9 cellular contexts compared by ENCODE assay signal in genomic region chr13:21060063-21060826, GRCh38. TPM values are rescaled to one million over a fixed set of nuclear protein-coding genes. Genes with fewer than 3 reads are reported as not detected.
DNase-seq lines count a peak whose midpoint lies in the region; ATAC-seq, FAIRE-seq and TF ChIP-seq lines count a peak whose summit lies in the region.
"Had no signal": no experiment of that assay in that cellular context is flagged by ENCODE, and none has a peak within 500 bp of the region (broad histone marks: within the 10 kb centered on the region; RNA-seq: fewer than 3 reads in every experiment).

No MANE protein-coding gene starts in this region.

- POLR2A ChIA-PET in activated CD8-positive, alpha-beta T cell treated with anti-CD3 and anti-CD28 coated beads, Interleukin-2, amount 10 ng/mL, durations not matched to agents 7 days and 5 days (lab: Charles Lee) = no interaction called here

- H3K9me3 ChIP-seq in pancreas = no peaks in the 10 kb centered on the region

- CTCF ChIA-PET in activated CD8-positive, alpha-beta T cell treated with anti-CD3 and anti-CD28 coated beads, Interleukin-2, amount 10 ng/mL, durations not matched to agents 7 days and 5 days (lab: Charles Lee) = interaction anchor here (0.6 kb wide), 1 partner anchor 356 kb away, joined by 3 read pairs; no protein-coding TSS in a partner anchor

- peaks cover 49% of the 10 kb centered on the region for H3K27me3 Mint-ChIP-seq in activated CD8-positive, alpha-beta T cell treated with anti-CD3 and anti-CD28 coated beads, Interleukin-2, amount 10 ng/mL, durations not matched to agents 7 days and 5 days (ENCODE audit: low read depth)

- intact Hi-C loops in pancreas (cut with DNase I) = no loop called here

- no peak for FAIRE-seq in pancreas (lab: Jason Lieb, UNC)
- FAIRE-seq: G401.6 had no signal

- no peaks in the 10 kb centered on the region for H3K36me3 Mint-ChIP-seq in activated CD8-positive, alpha-beta T cell treated with anti-CD3 and anti-CD28 coated beads, Interleukin-2, amount 10 ng/mL, durations not matched to agents 7 days and 5 days (ENCODE audit: low read depth)

- no peak for TF ChIP-seq CTCF in pancreas (IDR thresholded peaks at IDR 0.05)

- H3K4me3 ChIP-seq in pancreas = peak overlapping the region; percentile 84 to 96 (median 91)

- peaks cover 0 to 7% (median 3%) of the 10 kb centered on the region in 3 donors for H3K4me1 ChIP-seq in pancreas

- no peaks in the 10 kb centered on the region for H3K9me3 Mint-ChIP-seq in activated CD8-positive, alpha-beta T cell treated with anti-CD3 and anti-CD28 coated beads, Interleukin-2, amount 10 ng/mL, durations not matched to agents 7 days and 5 days (ENCODE audit: insufficient read depth)

- H3K27ac ChIP-seq in pancreas = peak overlapping the region; percentile 90 to 98 (median 98)

- peaks cover 7% of the 10 kb centered on the region for H3K4me1 Mint-ChIP-seq in activated CD8-positive, alpha-beta T cell treated with anti-CD3 and anti-CD28 coated beads, Interleukin-2, amount 10 ng/mL, durations not matched to agents 7 days and 5 days (ENCODE audit: low read depth)

- no peak overlapping the region for H3K27ac Mint-ChIP-seq in activated CD8-positive, alpha-beta T cell treated with anti-CD3 and anti-CD28 coated beads, Interleukin-2, amount 10 ng/mL, durations not matched to agents 7 days and 5 days

- H3K36me3 ChIP-seq in pancreas = no peaks in the 10 kb centered on the region

- DNase-seq in activated CD4-positive, CD25-positive, alpha-beta regulatory T cell treated with anti-CD3 and anti-CD28 coated beads, Interleukin-2, amount 50 U/mL, for 72 hours = peak; percentile 32
- no peak for DNase-seq in activated CD4-positive, CD25-positive, alpha-beta regulatory T cell (lab: John Stamatoyannopoulos, UW)
- DNase-seq in activated CD8-positive, alpha-beta T cell treated with anti-CD3 and anti-CD28 coated beads, Interleukin-2, amount 10 ng/mL, durations not matched to agents 7 days and 5 days = no peak
- DNase-seq in glomerular visceral epithelial cell (ENCODE audit: extremely low spot score) (peak; percentile 48), pancreas (peak; percentile 21 to 81 (median 46)), NCI-H187 treated with DMSO at 0.1 percent for 48 hours (lab: John Stamatoyannopoulos, UW) (no peak)

- no peaks in the 10 kb centered on the region for H3K27me3 ChIP-seq in pancreas

- peak; percentile 20 for ATAC-seq in HG03045 (IDR thresholded peaks at IDR 0.05; ENCODE audit: unreplicated experiment)
- peak; percentile 40 for ATAC-seq in activated CD8-positive, alpha-beta T cell treated with anti-CD3 and anti-CD28 coated beads, Interleukin-2, amount 10 ng/mL, durations not matched to agents 7 days and 5 days
- peak; percentile 6 to 32 (median 8) for ATAC-seq in pancreas
- ATAC-seq in HG03469 (IDR thresholded peaks at IDR 0.05; ENCODE audit: unreplicated experiment) = no peak

- WGBS in pancreas, 2 donors = 12 to 15% methylated on average over 65 to 81 of the region's 81 CpGs

- peak overlapping the region; percentile 57 for H3K4me3 Mint-ChIP-seq in activated CD8-positive, alpha-beta T cell treated with anti-CD3 and anti-CD28 coated beads, Interleukin-2, amount 10 ng/mL, durations not matched to agents 7 days and 5 days

RNA-seq across cellular contexts. Expression of gene LATS2, which starts 1.1 kb away (rescaled TPM):
- 1 to 10 TPM; 3.1 to 4.2 TPM for total RNA-seq in activated CD8-positive, alpha-beta T cell treated with anti-CD3 and anti-CD28 coated beads, Interleukin-2, amount 10 ng/mL, durations not matched to agents 7 days and 5 days
- total RNA-seq in pancreas = 10 to 100 TPM in 2 of 6 donors, 1 to 10 TPM in 4; 6.0 to 12.5 (median 8.3) TPM
- 1 to 10 TPM; 3.8 to 6.7 TPM for polyA plus RNA-seq in pancreas

Comparison
In these comparisons a context has a peak if more than half of its experiments do, and no peak if none do; other contexts are left out.
1. DNase-seq: peak in activated CD4-positive, CD25-positive, alpha-beta regulatory T cell treated with anti-CD3 and anti-CD28 coated beads, Interleukin-2, amount 50 U/mL, for 72 hours (single experiment), glomerular visceral epithelial cell (single experiment) and pancreas (6 of 6); none in activated CD4-positive, CD25-positive, alpha-beta regulatory T cell (0 of 4), activated CD8-positive, alpha-beta T cell treated with anti-CD3 and anti-CD28 coated beads, Interleukin-2, amount 10 ng/mL, durations not matched to agents 7 days and 5 days (single experiment) and NCI-H187 treated with DMSO at 0.1 percent for 48 hours (single experiment).